In genomic region chr1:61423643-61424042, GRCh38 we compare ENCODE assay signal across 38 cellular contexts.
"Had no signal": no experiment of that assay in that cellular context is flagged by ENCODE, and none has a peak within 500 bp of the region (broad histone marks: within the 10 kb centered on the region; RNA-seq: fewer than 3 reads in every experiment).

No MANE protein-coding gene starts in this region.

- H3K36me3 Mint-ChIP-seq: activated CD8-positive, alpha-beta memory T cell treated with anti-CD3 and anti-CD28 coated beads, Interleukin-2, amount 10 ng/mL, durations not matched to agents 7 days and 5 days; activated naive CD4-positive, alpha-beta T cell treated with anti-CD3 and anti-CD28 coated beads, Interleukin-2, amount 10 ng/mL, durations not matched to agents 7 days and 5 days; activated naive CD8-positive, alpha-beta T cell treated with anti-CD3 and anti-CD28 coated beads, Interleukin-2, amount 10 ng/mL, durations not matched to agents 7 days and 5 days; WTC11 had no signal

- H3K27ac Mint-ChIP-seq: activated CD4-positive, alpha-beta memory T cell treated with anti-CD3 and anti-CD28 coated beads, Interleukin-2, amount 10 ng/mL, durations not matched to agents 7 days and 5 days; activated CD4-positive, alpha-beta T cell treated with anti-CD3 and anti-CD28 coated beads for 36 hours; activated CD4-positive, alpha-beta T cell treated with anti-CD3 and anti-CD28 coated beads, Interleukin-2, amount 10 ng/mL, durations not matched to agents 7 days and 5 days; activated CD8-positive, alpha-beta memory T cell treated with anti-CD3 and anti-CD28 coated beads, Interleukin-2, amount 10 ng/mL, durations not matched to agents 7 days and 5 days; activated CD8-positive, alpha-beta T cell treated with anti-CD3 and anti-CD28 coated beads, Interleukin-2, amount 10 ng/mL, durations not matched to agents 7 days and 5 days; activated naive CD4-positive, alpha-beta T cell treated with anti-CD3 and anti-CD28 coated beads, Interleukin-2, amount 10 ng/mL, durations not matched to agents 7 days and 5 days; activated naive CD4-positive, alpha-beta T cell treated with anti-CD3 and anti-CD28 coated beads, Interleukin-2, amount 50 U/mL, for 24 hours; activated naive CD8-positive, alpha-beta T cell; activated naive CD8-positive, alpha-beta T cell treated with anti-CD3 and anti-CD28 coated beads, Interleukin-2, amount 10 ng/mL, durations not matched to agents 7 days and 5 days; activated naive CD8-positive, alpha-beta T cell treated with anti-CD3 and anti-CD28 coated beads, Interleukin-2, amount 50 U/mL, for 24 hours; activated T-cell treated with anti-CD3 and anti-CD28 coated beads, Interleukin-2, amount 50 U/mL, for 24 hours; activated T-helper 2 cell treated with anti-CD3 and anti-CD28 coated beads, Interferon-gamma antibody, Interleukin-2, Interleukin-4, amounts not matched to agents 10 μg/mL and 5 μg/mL and 100 μg/mL, durations not matched to agents 14 hours and 24 hours and 36 hours; T-helper 1 cell treated with Interleukin-12 subunit alpha and Interleukin-12 subunit beta and Interleukin-4 antibody, amounts not matched to agents 30 μg/mL and 1 μg/mL, for 36 hours; T-helper 2 cell treated with Interferon-gamma antibody and Interleukin-4, amounts not matched to agents 5 μg/mL and 100 μg/mL, for 36 hours; WTC11 had no signal

- H3K27me3 ChIP-seq: ascending aorta, cardiac muscle cell had no signal

- DNase-seq: activated CD4-positive, alpha-beta memory T cell treated with anti-CD3 and anti-CD28 coated beads, Interleukin-2, amount 10 ng/mL, durations not matched to agents 7 days and 5 days; activated CD4-positive, alpha-beta T cell treated with anti-CD3 and anti-CD28 coated beads for 1 hour; activated CD4-positive, alpha-beta T cell treated with anti-CD3 and anti-CD28 coated beads for 36 hours; activated CD4-positive, alpha-beta T cell treated with anti-CD3 and anti-CD28 coated beads for 48 hours; activated CD4-positive, alpha-beta T cell treated with anti-CD3 and anti-CD28 coated beads, Interleukin-2, amount 10 ng/mL, durations not matched to agents 7 days and 5 days; activated CD4-positive, alpha-beta T cell treated with anti-CD3 and anti-CD28 coated beads, Interleukin-2, amount 50 U/mL, for 48 hours; activated CD4-positive, CD25-positive, alpha-beta regulatory T cell; activated CD8-positive, alpha-beta memory T cell treated with anti-CD3 and anti-CD28 coated beads for 24 hours; activated CD8-positive, alpha-beta memory T cell treated with anti-CD3 and anti-CD28 coated beads, Interleukin-2, amount 10 ng/mL, durations not matched to agents 7 days and 5 days; activated CD8-positive, alpha-beta memory T cell treated with anti-CD3 and anti-CD28 coated beads, Interleukin-2, amount 50 U/mL, for 48 hours; activated CD8-positive, alpha-beta T cell treated with anti-CD3 and anti-CD28 coated beads, Interleukin-2, amount 10 ng/mL, durations not matched to agents 7 days and 5 days; activated effector memory CD4-positive, alpha-beta T cell treated with Interleukin-2 at 50 U/mL for 16 hours; activated gamma-delta T cell; activated naive CD4-positive, alpha-beta T cell treated with anti-CD3 and anti-CD28 coated beads, Interleukin-2, amount 10 ng/mL, durations not matched to agents 7 days and 5 days; activated naive CD4-positive, alpha-beta T cell treated with Interleukin-2 at 50 U/mL for 16 hours; activated naive CD8-positive, alpha-beta T cell treated with anti-CD3 and anti-CD28 coated beads, Interleukin-2, amount 10 ng/mL, durations not matched to agents 7 days and 5 days; activated naive CD8-positive, alpha-beta T cell treated with anti-CD3 and anti-CD28 coated beads, Interleukin-2, amount 50 U/mL, for 24 hours; activated T-cell treated with anti-CD3 and anti-CD28 coated beads, Interleukin-2, amount 50 U/mL, for 24 hours; activated T-cell treated with anti-CD3 and anti-CD28 coated beads, Interleukin-2, amount 50 U/mL, for 48 hours; amygdala; anterior cingulate cortex; caudate nucleus; cerebellar nuclear complex; T-helper 1 cell; T-helper 2 cell; T-helper 9 cell; WERI-Rb-1 had no signal

- H3K27me3 Mint-ChIP-seq: activated CD4-positive, alpha-beta memory T cell treated with anti-CD3 and anti-CD28 coated beads, Interleukin-2, amount 10 ng/mL, durations not matched to agents 7 days and 5 days; activated CD4-positive, alpha-beta T cell treated with anti-CD3 and anti-CD28 coated beads for 36 hours; activated CD4-positive, alpha-beta T cell treated with anti-CD3 and anti-CD28 coated beads, Interleukin-2, amount 10 ng/mL, durations not matched to agents 7 days and 5 days; activated CD8-positive, alpha-beta memory T cell treated with anti-CD3 and anti-CD28 coated beads, Interleukin-2, amount 10 ng/mL, durations not matched to agents 7 days and 5 days; activated naive CD4-positive, alpha-beta T cell treated with anti-CD3 and anti-CD28 coated beads, Interleukin-2, amount 10 ng/mL, durations not matched to agents 7 days and 5 days; activated naive CD8-positive, alpha-beta T cell; activated naive CD8-positive, alpha-beta T cell treated with anti-CD3 and anti-CD28 coated beads, Interleukin-2, amount 10 ng/mL, durations not matched to agents 7 days and 5 days; activated naive CD8-positive, alpha-beta T cell treated with anti-CD3 and anti-CD28 coated beads, Interleukin-2, amount 50 U/mL, for 24 hours; activated T-cell treated with anti-CD3 and anti-CD28 coated beads, Interleukin-2, amount 50 U/mL, for 24 hours; central memory CD8-positive, alpha-beta T cell had no signal

- FAIRE-seq: TTC549 had no signal

- H3K4me1 Mint-ChIP-seq: activated CD4-positive, alpha-beta memory T cell treated with anti-CD3 and anti-CD28 coated beads, Interleukin-2, amount 10 ng/mL, durations not matched to agents 7 days and 5 days; activated CD4-positive, alpha-beta T cell treated with anti-CD3 and anti-CD28 coated beads for 36 hours; activated CD4-positive, alpha-beta T cell treated with anti-CD3 and anti-CD28 coated beads, Interleukin-2, amount 10 ng/mL, durations not matched to agents 7 days and 5 days; activated CD8-positive, alpha-beta memory T cell treated with anti-CD3 and anti-CD28 coated beads, Interleukin-2, amount 10 ng/mL, durations not matched to agents 7 days and 5 days; activated naive CD4-positive, alpha-beta T cell treated with anti-CD3 and anti-CD28 coated beads, Interleukin-2, amount 10 ng/mL, durations not matched to agents 7 days and 5 days; activated naive CD4-positive, alpha-beta T cell treated with anti-CD3 and anti-CD28 coated beads, Interleukin-2, amount 50 U/mL, for 24 hours; activated naive CD8-positive, alpha-beta T cell treated with anti-CD3 and anti-CD28 coated beads, Interleukin-2, amount 50 U/mL, for 24 hours; central memory CD8-positive, alpha-beta T cell had no signal

- H3K36me3 ChIP-seq: cardiac muscle cell, WERI-Rb-1 had no signal

- H3K9me3 Mint-ChIP-seq: activated CD4-positive, alpha-beta T cell treated with anti-CD3 and anti-CD28 coated beads, Interleukin-2, amount 10 ng/mL, durations not matched to agents 7 days and 5 days; activated naive CD4-positive, alpha-beta T cell treated with anti-CD3 and anti-CD28 coated beads, Interleukin-2, amount 10 ng/mL, durations not matched to agents 7 days and 5 days; activated naive CD4-positive, alpha-beta T cell treated with anti-CD3 and anti-CD28 coated beads, Interleukin-2, amount 50 U/mL, for 24 hours; activated naive CD8-positive, alpha-beta T cell treated with anti-CD3 and anti-CD28 coated beads, Interleukin-2, amount 10 ng/mL, durations not matched to agents 7 days and 5 days; activated naive CD8-positive, alpha-beta T cell treated with anti-CD3 and anti-CD28 coated beads, Interleukin-2, amount 50 U/mL, for 24 hours; activated T-cell treated with anti-CD3 and anti-CD28 coated beads, Interleukin-2, amount 50 U/mL, for 24 hours; activated T-helper 2 cell treated with anti-CD3 and anti-CD28 coated beads, Interferon-gamma antibody, Interleukin-2, Interleukin-4, amounts not matched to agents 10 μg/mL and 5 μg/mL and 100 μg/mL, durations not matched to agents 14 hours and 24 hours and 36 hours; brain; central memory CD8-positive, alpha-beta T cell; T-helper 1 cell treated with Interleukin-12 subunit alpha and Interleukin-12 subunit beta and Interleukin-4 antibody, amounts not matched to agents 30 μg/mL and 1 μg/mL, for 36 hours; T-helper 2 cell treated with Interferon-gamma antibody and Interleukin-4, amounts not matched to agents 5 μg/mL and 100 μg/mL, for 36 hours; WTC11 had no signal

- H3K4me3 Mint-ChIP-seq: activated CD4-positive, alpha-beta memory T cell treated with anti-CD3 and anti-CD28 coated beads, Interleukin-2, amount 10 ng/mL, durations not matched to agents 7 days and 5 days; activated CD4-positive, alpha-beta T cell treated with anti-CD3 and anti-CD28 coated beads for 36 hours; activated CD4-positive, alpha-beta T cell treated with anti-CD3 and anti-CD28 coated beads, Interleukin-2, amount 10 ng/mL, durations not matched to agents 7 days and 5 days; activated CD8-positive, alpha-beta memory T cell treated with anti-CD3 and anti-CD28 coated beads, Interleukin-2, amount 10 ng/mL, durations not matched to agents 7 days and 5 days; activated CD8-positive, alpha-beta T cell treated with anti-CD3 and anti-CD28 coated beads, Interleukin-2, amount 10 ng/mL, durations not matched to agents 7 days and 5 days; activated naive CD4-positive, alpha-beta T cell treated with anti-CD3 and anti-CD28 coated beads, Interleukin-2, amount 10 ng/mL, durations not matched to agents 7 days and 5 days; activated naive CD4-positive, alpha-beta T cell treated with anti-CD3 and anti-CD28 coated beads, Interleukin-2, amount 50 U/mL, for 24 hours; activated naive CD8-positive, alpha-beta T cell; activated naive CD8-positive, alpha-beta T cell treated with anti-CD3 and anti-CD28 coated beads, Interleukin-2, amount 10 ng/mL, durations not matched to agents 7 days and 5 days; activated naive CD8-positive, alpha-beta T cell treated with anti-CD3 and anti-CD28 coated beads, Interleukin-2, amount 50 U/mL, for 24 hours; activated T-cell treated with anti-CD3 and anti-CD28 coated beads, Interleukin-2, amount 50 U/mL, for 24 hours; brain; central memory CD8-positive, alpha-beta T cell; T-helper 1 cell treated with Interleukin-12 subunit alpha and Interleukin-12 subunit beta and Interleukin-4 antibody, amounts not matched to agents 30 μg/mL and 1 μg/mL, for 36 hours; T-helper 2 cell treated with Interferon-gamma antibody and Interleukin-4, amounts not matched to agents 5 μg/mL and 100 μg/mL, for 36 hours; WTC11 had no signal

- H3K27ac ChIP-seq: ascending aorta, cardiac muscle cell, WERI-Rb-1 had no signal

- H3K4me3 ChIP-seq: ascending aorta, cardiac muscle cell had no signal

- H3K9me3 ChIP-seq: ascending aorta had no signal
